In the genomic region with DNA sequence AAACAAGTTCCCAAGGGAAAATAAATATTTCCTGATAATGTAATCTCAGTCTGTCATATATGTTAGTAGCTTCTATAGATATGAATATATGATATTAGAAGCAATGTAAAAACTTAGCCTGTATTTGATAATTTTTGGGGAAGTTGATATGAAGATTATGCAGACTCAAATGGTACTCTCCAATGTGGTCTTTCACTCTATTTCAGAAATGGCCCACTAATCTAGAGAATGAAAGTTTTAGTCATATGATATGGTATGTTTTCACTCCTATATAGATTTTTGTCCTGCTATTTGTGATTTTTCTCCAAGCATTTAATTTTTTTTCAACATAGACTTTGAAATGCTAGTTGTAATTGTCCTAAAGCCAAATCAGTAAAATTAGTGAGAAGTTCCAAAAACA, we compare ENCODE assay signal across 17 cellular contexts.
"Had no signal": no experiment of that assay in that cellular context is flagged by ENCODE, and none has a peak within 500 bp of the region (broad histone marks: within the 10 kb centered on the region; RNA-seq: fewer than 3 reads in every experiment).

No MANE protein-coding gene starts in this region.

- H3K9me3 ChIP-seq: left ventricle myocardium inferior, mucosa of descending colon, ovary, right atrium auricular region, right lobe of liver, tibial nerve, uterus had no signal

- DNase-seq: hippocampal formation; left ventricle myocardium inferior; midbrain; mucosa of descending colon; naive thymus-derived CD4-positive, alpha-beta T cell; ovary; right lobe of liver; stimulated activated CD4-positive, alpha-beta T cell treated with anti-CD3 and anti-CD28 coated beads, Interleukin-12 subunit alpha, Interleukin-12 subunit beta, amount 100 ng/mL, for 4 hours; stimulated activated CD4-positive, alpha-beta T cell treated with anti-CD3 and anti-CD28 coated beads, Interleukin-15, amount 100 ng/mL, for 24 hours; stimulated activated CD4-positive, alpha-beta T cell treated with anti-CD3 and anti-CD28 coated beads, Interleukin-2, amount 100 ng/mL, for 24 hours; stimulated activated CD4-positive, alpha-beta T cell treated with anti-CD3 and anti-CD28 coated beads, Interleukin-4, amount 100 ng/mL, for 1 hour; stimulated activated naive CD4-positive, alpha-beta T cell; uterus had no signal

- H3K27me3 ChIP-seq: ovary, right atrium auricular region, right lobe of liver, tibial nerve, uterus had no signal

- H3K27ac ChIP-seq: left ventricle myocardium inferior, ovary, right atrium auricular region, right lobe of liver, skin epidermis, tibial nerve, uterus had no signal

- H3K36me3 ChIP-seq: left ventricle myocardium inferior, ovary, right atrium auricular region, right lobe of liver, tibial nerve, uterus had no signal

- H3K4me3 ChIP-seq: left ventricle myocardium inferior, mucosa of descending colon, ovary, right atrium auricular region, right lobe of liver, skin epidermis, tibial nerve, uterus had no signal

- ATAC-seq: naive thymus-derived CD4-positive, alpha-beta T cell; natural killer cell treated with Interleukin-12 subunit alpha and Interleukin-12 subunit beta and Interleukin-15 and Interleukin-18, amount 100 ng/mL, for 72 hours; right lobe of liver had no signal

- H3K4me1 ChIP-seq: right atrium auricular region, right lobe of liver, tibial nerve, uterus had no signal
